Comparison of ENCODE assay signal across 37 cellular contexts in the genomic region with DNA sequence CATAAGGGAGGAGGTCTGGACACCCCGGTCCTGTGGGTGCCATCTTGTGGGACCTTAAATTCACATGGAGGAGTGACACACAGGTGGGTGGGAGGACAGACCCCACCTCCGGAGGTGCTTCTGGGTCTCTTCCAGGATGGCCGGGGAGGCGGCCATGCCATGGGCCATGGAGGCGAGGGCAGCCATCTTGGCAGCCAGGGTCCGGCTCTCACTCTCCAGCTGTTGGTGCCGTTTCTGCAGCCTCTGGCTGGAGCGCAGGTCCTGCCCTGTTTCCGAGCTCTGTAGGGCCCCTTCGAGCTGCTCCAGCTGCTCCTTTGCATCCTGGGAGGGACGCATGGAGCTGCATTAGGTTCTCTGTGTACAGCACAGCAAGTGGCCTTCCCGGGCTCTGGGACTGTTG.
"Had no signal": no experiment of that assay in that cellular context is flagged by ENCODE, and none has a peak within 500 bp of the region (broad histone marks: within the 10 kb centered on the region; RNA-seq: fewer than 3 reads in every experiment).

No MANE protein-coding gene starts in this region.

- H3K27ac Mint-ChIP-seq: activated naive CD4-positive, alpha-beta T cell treated with anti-CD3 and anti-CD28 coated beads for 36 hours; activated naive CD4-positive, alpha-beta T cell treated with anti-CD3 and anti-CD28 coated beads, Interleukin-2, amount 10 ng/mL, durations not matched to agents 7 days and 5 days; activated naive CD4-positive, alpha-beta T cell treated with anti-CD3 and anti-CD28 coated beads, Interleukin-2, amount 50 U/mL, for 24 hours; activated naive CD4-positive, alpha-beta T cell treated with anti-CD3 and anti-CD28 coated beads, Interleukin-2, amount 50 U/mL, for 72 hours; activated naive CD8-positive, alpha-beta T cell; activated naive CD8-positive, alpha-beta T cell treated with anti-CD3 and anti-CD28 coated beads for 36 hours; activated naive CD8-positive, alpha-beta T cell treated with anti-CD3 and anti-CD28 coated beads, Interleukin-2, amount 50 U/mL, for 24 hours; activated T-cell treated with anti-CD3 and anti-CD28 coated beads, Interleukin-2, amount 50 U/mL, for 24 hours; activated T-cell treated with anti-CD3 and anti-CD28 coated beads, Interleukin-2, amount 50 U/mL, for 72 hours; activated T-helper 1 cell treated with anti-CD3 and anti-CD28 coated beads, Interleukin-12 subunit alpha, Interleukin-12 subunit beta, Interleukin-2, Interleukin-4 antibody, amounts not matched to agents 30 ng/mL and 10 ng/mL and 1 ng/mL, durations not matched to agents 14 hours and 24 hours and 36 hours; activated T-helper 17 cell treated with anti-CD3 and anti-CD28 coated beads, Interleukin-2, amount 50 U/mL, for 72 hours; activated T-helper 2 cell treated with anti-CD3 and anti-CD28 coated beads, Interferon-gamma antibody, Interleukin-2, Interleukin-4, amounts not matched to agents 10 μg/mL and 5 μg/mL and 100 μg/mL, durations not matched to agents 14 hours and 24 hours and 36 hours; brain had no signal

- H3K9me3 Mint-ChIP-seq: activated naive CD4-positive, alpha-beta T cell treated with anti-CD3 and anti-CD28 coated beads for 36 hours; activated naive CD4-positive, alpha-beta T cell treated with anti-CD3 and anti-CD28 coated beads, Interleukin-2, amount 10 ng/mL, durations not matched to agents 7 days and 5 days; activated naive CD4-positive, alpha-beta T cell treated with anti-CD3 and anti-CD28 coated beads, Interleukin-2, amount 50 U/mL, for 24 hours; activated naive CD4-positive, alpha-beta T cell treated with anti-CD3 and anti-CD28 coated beads, Interleukin-2, amount 50 U/mL, for 72 hours; activated naive CD8-positive, alpha-beta T cell treated with anti-CD3 and anti-CD28 coated beads for 36 hours; activated naive CD8-positive, alpha-beta T cell treated with anti-CD3 and anti-CD28 coated beads, Interleukin-2, amount 10 ng/mL, durations not matched to agents 7 days and 5 days; activated naive CD8-positive, alpha-beta T cell treated with anti-CD3 and anti-CD28 coated beads, Interleukin-2, amount 50 U/mL, for 24 hours; activated T-cell treated with anti-CD3 and anti-CD28 coated beads, Interleukin-2, amount 50 U/mL, for 24 hours; activated T-cell treated with anti-CD3 and anti-CD28 coated beads, Interleukin-2, amount 50 U/mL, for 4 hours; activated T-cell treated with anti-CD3 and anti-CD28 coated beads, Interleukin-2, amount 50 U/mL, for 72 hours; activated T-helper 1 cell treated with anti-CD3 and anti-CD28 coated beads, Interleukin-12 subunit alpha, Interleukin-12 subunit beta, Interleukin-2, Interleukin-4 antibody, amounts not matched to agents 30 ng/mL and 10 ng/mL and 1 ng/mL, durations not matched to agents 14 hours and 24 hours and 36 hours; activated T-helper 17 cell treated with anti-CD3 and anti-CD28 coated beads, Interleukin-2, amount 50 U/mL, for 72 hours; activated T-helper 2 cell treated with anti-CD3 and anti-CD28 coated beads, Interferon-gamma antibody, Interleukin-2, Interleukin-4, amounts not matched to agents 10 μg/mL and 5 μg/mL and 100 μg/mL, durations not matched to agents 14 hours and 24 hours and 36 hours had no signal

- H3K4me3 ChIP-seq: adrenal gland, ascending aorta, body of pancreas, breast epithelium, cardiac muscle cell had no signal

- H3K4me3 Mint-ChIP-seq: activated naive CD4-positive, alpha-beta T cell treated with anti-CD3 and anti-CD28 coated beads for 36 hours; activated naive CD4-positive, alpha-beta T cell treated with anti-CD3 and anti-CD28 coated beads, Interleukin-2, amount 10 ng/mL, durations not matched to agents 7 days and 5 days; activated naive CD4-positive, alpha-beta T cell treated with anti-CD3 and anti-CD28 coated beads, Interleukin-2, amount 50 U/mL, for 24 hours; activated naive CD8-positive, alpha-beta T cell; activated naive CD8-positive, alpha-beta T cell treated with anti-CD3 and anti-CD28 coated beads for 36 hours; activated naive CD8-positive, alpha-beta T cell treated with anti-CD3 and anti-CD28 coated beads, Interleukin-2, amount 10 ng/mL, durations not matched to agents 7 days and 5 days; activated naive CD8-positive, alpha-beta T cell treated with anti-CD3 and anti-CD28 coated beads, Interleukin-2, amount 50 U/mL, for 24 hours; activated T-cell treated with anti-CD3 and anti-CD28 coated beads, Interleukin-2, amount 50 U/mL, for 24 hours; activated T-cell treated with anti-CD3 and anti-CD28 coated beads, Interleukin-2, amount 50 U/mL, for 4 hours; activated T-cell treated with anti-CD3 and anti-CD28 coated beads, Interleukin-2, amount 50 U/mL, for 72 hours; activated T-helper 1 cell treated with anti-CD3 and anti-CD28 coated beads, Interleukin-12 subunit alpha, Interleukin-12 subunit beta, Interleukin-2, Interleukin-4 antibody, amounts not matched to agents 30 ng/mL and 10 ng/mL and 1 ng/mL, durations not matched to agents 14 hours and 24 hours and 36 hours; activated T-helper 17 cell treated with anti-CD3 and anti-CD28 coated beads, Interleukin-2, amount 50 U/mL, for 72 hours; brain had no signal

- H3K27me3 ChIP-seq: adrenal gland, ascending aorta, body of pancreas, brain microvascular endothelial cell, breast epithelium had no signal

- DNase-seq: activated effector memory CD4-positive, alpha-beta T cell treated with anti-CD3 and anti-CD28 coated beads, Interleukin-2, amount 50 U/mL, for 16 hours; activated effector memory CD4-positive, alpha-beta T cell treated with Interleukin-2 at 50 U/mL for 16 hours; activated gamma-delta T cell; activated gamma-delta T cell treated with Interleukin-2 at 50 U/mL for 16 hours; activated naive CD4-positive, alpha-beta T cell; activated naive CD4-positive, alpha-beta T cell treated with anti-CD3 and anti-CD28 coated beads for 36 hours; activated naive CD4-positive, alpha-beta T cell treated with anti-CD3 and anti-CD28 coated beads, Interleukin-2, amount 10 ng/mL, durations not matched to agents 7 days and 5 days; activated naive CD4-positive, alpha-beta T cell treated with anti-CD3 and anti-CD28 coated beads, Interleukin-2, amount 50 U/mL, for 16 hours; activated naive CD4-positive, alpha-beta T cell treated with Interleukin-2 at 50 U/mL for 16 hours; activated naive CD8-positive, alpha-beta T cell treated with anti-CD3 and anti-CD28 coated beads for 36 hours; activated naive CD8-positive, alpha-beta T cell treated with anti-CD3 and anti-CD28 coated beads, Interleukin-2, amount 10 ng/mL, durations not matched to agents 7 days and 5 days; activated naive CD8-positive, alpha-beta T cell treated with anti-CD3 and anti-CD28 coated beads, Interleukin-2, amount 50 U/mL, for 24 hours; activated T-cell treated with anti-CD3 and anti-CD28 coated beads, Interleukin-2, amount 50 U/mL, for 1 hour; activated T-cell treated with anti-CD3 and anti-CD28 coated beads, Interleukin-2, amount 50 U/mL, for 24 hours; activated T-cell treated with anti-CD3 and anti-CD28 coated beads, Interleukin-2, amount 50 U/mL, for 4 hours; activated T-cell treated with anti-CD3 and anti-CD28 coated beads, Interleukin-2, amount 50 U/mL, for 48 hours; activated T-cell treated with anti-CD3 and anti-CD28 coated beads, Interleukin-2, amount 50 U/mL, for 72 hours; adrenal gland; amniotic stem cell; amygdala; anterior cingulate cortex; aorta; body of pancreas; brain microvascular endothelial cell; caudate nucleus; central memory CD4-positive, alpha-beta T cell; cerebellar nuclear complex had no signal

- ATAC-seq: activated naive CD4-positive, alpha-beta T cell treated with anti-CD3 and anti-CD28 coated beads, Interleukin-2, amount 50 U/mL, for 72 hours; activated naive CD8-positive, alpha-beta T cell treated with anti-CD3 and anti-CD28 coated beads, Interleukin-2, amount 50 U/mL, for 24 hours; activated T-cell treated with anti-CD3 and anti-CD28 coated beads, Interleukin-2, amount 50 U/mL, for 4 hours; activated T-cell treated with anti-CD3 and anti-CD28 coated beads, Interleukin-2, amount 50 U/mL, for 72 hours; activated T-helper 17 cell treated with anti-CD3 and anti-CD28 coated beads, Interleukin-2, amount 50 U/mL, for 72 hours; body of pancreas had no signal

- H3K36me3 Mint-ChIP-seq: activated naive CD4-positive, alpha-beta T cell treated with anti-CD3 and anti-CD28 coated beads, Interleukin-2, amount 10 ng/mL, durations not matched to agents 7 days and 5 days; activated naive CD4-positive, alpha-beta T cell treated with anti-CD3 and anti-CD28 coated beads, Interleukin-2, amount 50 U/mL, for 24 hours; activated naive CD4-positive, alpha-beta T cell treated with anti-CD3 and anti-CD28 coated beads, Interleukin-2, amount 50 U/mL, for 72 hours; activated naive CD8-positive, alpha-beta T cell; activated naive CD8-positive, alpha-beta T cell treated with anti-CD3 and anti-CD28 coated beads for 36 hours; activated naive CD8-positive, alpha-beta T cell treated with anti-CD3 and anti-CD28 coated beads, Interleukin-2, amount 10 ng/mL, durations not matched to agents 7 days and 5 days; brain had no signal

- H3K9me3 ChIP-seq: adrenal gland, ascending aorta, body of pancreas, breast epithelium had no signal

- H3K36me3 ChIP-seq: adrenal gland, ascending aorta, brain microvascular endothelial cell, breast epithelium, cardiac muscle cell had no signal

- H3K27ac ChIP-seq: adrenal gland, ascending aorta, body of pancreas, brain microvascular endothelial cell, breast epithelium, cardiac muscle cell had no signal

- H3K4me1 ChIP-seq: ascending aorta, body of pancreas had no signal

- H3K27me3 Mint-ChIP-seq: activated naive CD4-positive, alpha-beta T cell treated with anti-CD3 and anti-CD28 coated beads, Interleukin-2, amount 50 U/mL, for 24 hours; activated naive CD8-positive, alpha-beta T cell; activated naive CD8-positive, alpha-beta T cell treated with anti-CD3 and anti-CD28 coated beads, Interleukin-2, amount 10 ng/mL, durations not matched to agents 7 days and 5 days; activated T-cell treated with anti-CD3 and anti-CD28 coated beads, Interleukin-2, amount 50 U/mL, for 24 hours; activated T-helper 17 cell treated with anti-CD3 and anti-CD28 coated beads, Interleukin-2, amount 50 U/mL, for 72 hours had no signal
